In genomic region chr12:31300341-31300740, GRCh38 we compare ENCODE assay signal across 1 cellular context.
TF ChIP-seq lines count a peak whose summit lies in the region.

No MANE protein-coding gene starts in this region.

TF ChIP-seq in GM12878, 131 proteins besides CTCF, POLR2A, EP300 and RAD21:
- TF ChIP-seq IKZF2 (IDR thresholded peaks at IDR 0.05) (0 out of 4 replicates have a peak, but pooled peaks have one; percentile 15 to 18), TCF12 (IDR thresholded peaks at IDR 0.05; ENCODE audit: low read depth, low read length) (no peak), IRF4 (IDR thresholded peaks at IDR 0.05; ENCODE audit: low read depth, low read length) (no peak), SPI1 (IDR thresholded peaks at IDR 0.05; ENCODE audit: borderline replicate concordance, insufficient read depth, low read depth, low read length) (peak; percentile 40; the same call in 1 of the 2 replicates)
